In the genomic region with DNA sequence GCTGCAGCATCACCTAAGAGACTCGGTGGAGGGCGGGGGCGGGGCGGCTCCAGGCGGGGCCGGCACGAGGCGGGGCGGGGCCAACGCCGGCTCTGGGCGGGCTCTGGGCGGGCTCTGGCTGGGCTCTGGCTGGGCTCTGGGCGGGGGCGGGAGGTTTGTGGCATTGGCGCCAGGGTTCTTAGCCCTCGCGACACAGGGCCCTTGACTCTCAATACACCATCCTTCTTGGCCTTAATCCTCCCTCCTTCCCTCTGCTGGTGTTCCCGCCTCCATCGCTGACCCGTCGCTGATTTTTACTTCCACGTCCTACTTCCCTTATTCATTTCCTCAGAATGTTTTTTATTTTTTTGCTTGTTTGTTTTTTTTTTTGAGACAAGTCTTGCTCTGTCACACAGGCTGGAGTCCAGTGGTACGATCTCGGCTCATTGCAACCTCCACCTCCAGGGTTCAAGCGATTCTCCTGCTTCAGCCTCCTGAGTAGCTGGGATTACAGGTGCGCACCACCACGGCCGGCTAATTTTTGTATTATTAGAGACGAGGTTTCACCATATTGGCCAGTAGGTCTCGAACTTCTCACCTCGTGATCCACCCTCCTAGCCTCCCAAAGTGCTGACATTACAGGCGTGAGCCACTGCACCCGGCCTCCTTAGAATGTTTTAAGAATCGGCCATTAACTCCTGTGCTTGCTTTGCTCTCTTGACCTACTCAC, we compare ENCODE assay signal across 8 cellular contexts. TPM values are rescaled to one million over a fixed set of nuclear protein-coding genes. Genes with fewer than 3 reads are reported as not detected.
A peak's percentile ranks its signal among the peaks of the same experiment; 100 is the strongest.
DNase-seq lines count a peak whose midpoint lies in the region; ATAC-seq and TF ChIP-seq lines count a peak whose summit lies in the region.

A gene with protein sequence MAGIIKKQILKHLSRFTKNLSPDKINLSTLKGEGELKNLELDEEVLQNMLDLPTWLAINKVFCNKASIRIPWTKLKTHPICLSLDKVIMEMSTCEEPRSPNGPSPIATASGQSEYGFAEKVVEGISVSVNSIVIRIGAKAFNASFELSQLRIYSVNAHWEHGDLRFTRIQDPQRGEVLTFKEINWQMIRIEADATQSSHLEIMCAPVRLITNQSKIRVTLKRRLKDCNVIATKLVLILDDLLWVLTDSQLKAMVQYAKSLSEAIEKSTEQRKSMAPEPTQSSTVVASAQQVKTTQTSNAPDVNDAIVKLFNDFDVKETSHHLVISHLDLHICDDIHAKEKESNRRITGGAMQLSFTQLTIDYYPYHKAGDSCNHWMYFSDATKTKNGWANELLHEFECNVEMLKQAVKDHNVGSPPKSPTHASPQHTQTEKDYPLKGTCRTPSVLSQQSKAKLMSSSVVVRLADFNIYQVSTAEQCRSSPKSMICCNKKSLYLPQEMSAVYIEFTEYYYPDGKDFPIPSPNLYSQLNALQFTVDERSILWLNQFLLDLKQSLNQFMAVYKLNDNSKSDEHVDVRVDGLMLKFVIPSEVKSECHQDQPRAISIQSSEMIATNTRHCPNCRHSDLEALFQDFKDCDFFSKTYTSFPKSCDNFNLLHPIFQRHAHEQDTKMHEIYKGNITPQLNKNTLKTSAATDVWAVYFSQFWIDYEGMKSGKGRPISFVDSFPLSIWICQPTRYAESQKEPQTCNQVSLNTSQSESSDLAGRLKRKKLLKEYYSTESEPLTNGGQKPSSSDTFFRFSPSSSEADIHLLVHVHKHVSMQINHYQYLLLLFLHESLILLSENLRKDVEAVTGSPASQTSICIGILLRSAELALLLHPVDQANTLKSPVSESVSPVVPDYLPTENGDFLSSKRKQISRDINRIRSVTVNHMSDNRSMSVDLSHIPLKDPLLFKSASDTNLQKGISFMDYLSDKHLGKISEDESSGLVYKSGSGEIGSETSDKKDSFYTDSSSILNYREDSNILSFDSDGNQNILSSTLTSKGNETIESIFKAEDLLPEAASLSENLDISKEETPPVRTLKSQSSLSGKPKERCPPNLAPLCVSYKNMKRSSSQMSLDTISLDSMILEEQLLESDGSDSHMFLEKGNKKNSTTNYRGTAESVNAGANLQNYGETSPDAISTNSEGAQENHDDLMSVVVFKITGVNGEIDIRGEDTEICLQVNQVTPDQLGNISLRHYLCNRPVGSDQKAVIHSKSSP (N-terminal part only) (minus strand): TSS at position 24 of the 709 bp plus-strand sequence. CDS start 239 bp downstream, outside the sequence.

- no peaks in the 10 kb centered on the region for H3K27me3 ChIP-seq in CD4-positive, alpha-beta T cell (ENCODE audit: control insufficient read depth, insufficient read depth, low read length)

- H3K27ac ChIP-seq in CD4-positive, alpha-beta T cell (ENCODE audit: low read depth, low read length), result peak within 1 kb of the TSS; percentile 86

- no peak for TF ChIP-seq CTCF in CD4-positive, alpha-beta T cell (IDR thresholded peaks at IDR 0.05)
- no peak for TF ChIP-seq CTCF in GM20000 (IDR thresholded peaks at IDR 0.05; ENCODE audit: extremely low read depth, missing control alignments)

- no peaks in the 10 kb centered on the region for H3K9me3 ChIP-seq in CD4-positive, alpha-beta T cell (ENCODE audit: control insufficient read depth, low read length)

- H3K4me3 Mint-ChIP-seq in CD4-positive, alpha-beta T cell, result peak within 1 kb of the TSS; percentile 97

- CTCF ChIA-PET in CD4-positive, alpha-beta T cell (lab: Charles Lee), result no interaction called here

- peak; percentile 94 for ATAC-seq in CD4-positive, alpha-beta T cell (ENCODE audit: poor library complexity)

- DNase-seq in CD4-positive, alpha-beta T cell, result peak; percentile 78 to 92 (median 88)
- DNase-seq in GM20000 (ENCODE audit: low spot score) (peak; percentile 94), HS-27A (ENCODE audit: low read depth) (peak; percentile 38), NK-92 (lab: John Stamatoyannopoulos, UW; ENCODE audit: unreplicated experiment) (peak; percentile 9), medulla oblongata (ENCODE audit: extremely low spot score) (peak; percentile 91)
- peak; percentile 97 for DNase-seq in activated CD8-positive, alpha-beta memory T cell treated with anti-CD3 and anti-CD28 coated beads for 24 hours
- DNase-seq in effector CD8-positive, alpha-beta T cell (lab: John Stamatoyannopoulos, UW), result peak; percentile 83
- DNase-seq in stimulated activated CD4-positive, alpha-beta T cell treated with anti-CD3 and anti-CD28 coated beads, TNF-alpha, amount 100 ng/mL, for 48 hours (ENCODE audit: low read depth in 3 of 3), result peak; percentile 87 to 97 (median 90)

- H3K27me3 Mint-ChIP-seq in CD4-positive, alpha-beta T cell, result no peaks in the 10 kb centered on the region

- H3K36me3 Mint-ChIP-seq in CD4-positive, alpha-beta T cell (ENCODE audit: low read depth), result peaks cover 6% of the 10 kb centered on the region

- H3K4me1 Mint-ChIP-seq in CD4-positive, alpha-beta T cell (ENCODE audit: low read depth), result peaks cover 44% of the 10 kb centered on the region

- H3K27ac Mint-ChIP-seq in CD4-positive, alpha-beta T cell, result peak within 1 kb of the TSS; percentile 84

- H3K9me3 Mint-ChIP-seq in CD4-positive, alpha-beta T cell, result no peaks in the 10 kb centered on the region

- POLR2A ChIA-PET in CD4-positive, alpha-beta T cell (lab: Charles Lee), result interaction anchor here (1.0 to 1.3 kb wide), 2 partner anchors 54 to 124 kb away, joined by 3 to 5 read pairs; a partner anchor contains a TSS

- intact Hi-C loops in CD4-positive, alpha-beta T cell (cut with DNase I, micrococcal nuclease), result loop anchor here (1.0 to 10.0 kb wide), 6 partner anchors 20 to 1679 kb away; a partner anchor contains a TSS

RNA-seq across cellular contexts. Expression of the gene that starts here (rescaled TPM):
- 10 to 100 TPM; 23.0 to 23.4 TPM for total RNA-seq in CD4-positive, alpha-beta T cell

Comparison
In these comparisons a context has a peak if more than half of its experiments do, and no peak if none do; other contexts are left out.
1. Peak in every context shown above with its lines: DNase-seq, ATAC-seq and H3K27ac ChIP-seq.
2. DNase-seq: peak in every context shown above with its lines; median percentile 97 in activated CD8-positive, alpha-beta memory T cell treated with anti-CD3 and anti-CD28 coated beads for 24 hours; 94 in GM20000; 91 in medulla oblongata; 90 in stimulated activated CD4-positive, alpha-beta T cell treated with anti-CD3 and anti-CD28 coated beads, TNF-alpha, amount 100 ng/mL, for 48 hours; 88 in CD4-positive, alpha-beta T cell; 83 in effector CD8-positive, alpha-beta T cell; 38 in HS-27A; 9 in NK-92.